10 cellular contexts compared by ENCODE assay signal in genomic region chr1:92936865-92937264, GRCh38.
"Had no signal": no experiment of that assay in that cellular context is flagged by ENCODE, and none has a peak within 500 bp of the region (broad histone marks: within the 10 kb centered on the region; RNA-seq: fewer than 3 reads in every experiment).

No MANE protein-coding gene starts in this region.

- H3K27me3 Mint-ChIP-seq: IgD-negative memory B cell had no signal

- H3K9me3 Mint-ChIP-seq: GM23338, H9, IgD-negative memory B cell had no signal

- H3K27ac ChIP-seq: HL-60, KMS-11 had no signal

- DNase-seq: H9, HCEC 1CT, Karpas-422, KBM-7 had no signal

- H3K4me2 ChIP-seq: GM23338, KMS-11 had no signal

- ATAC-seq: GM23338 had no signal

- H3K4me3 Mint-ChIP-seq: GM23338, H9 had no signal

- H3K9ac ChIP-seq: KMS-11 had no signal

- H3K4me3 ChIP-seq: GM23338 had no signal

- H3K4me1 Mint-ChIP-seq: H9 had no signal

- FAIRE-seq: H1, H54 had no signal

- H3K27ac Mint-ChIP-seq: GM23338, H9, IgD-negative memory B cell had no signal

- H2AFZ ChIP-seq: GM23338 had no signal
